In genomic region chr7:129635300-129636029, GRCh38 we compare ENCODE assay signal across 8 cellular contexts. TPM values are rescaled to one million over a fixed set of nuclear protein-coding genes. Genes with fewer than 3 reads are reported as not detected.
DNase-seq lines count a peak whose midpoint lies in the region; ATAC-seq and TF ChIP-seq lines count a peak whose summit lies in the region.

No MANE protein-coding gene starts in this region.

- no peaks in the 10 kb centered on the region for H3K27me3 ChIP-seq in endocrine pancreas (ENCODE audit: control insufficient read depth, insufficient read depth, low read length)

- no peak overlapping the region for H3K9ac ChIP-seq in endocrine pancreas (ENCODE audit: control insufficient read depth, insufficient read depth, low read length)

- H3K9me3 ChIP-seq in endocrine pancreas (ENCODE audit: control insufficient read depth, low read length): no peaks in the 10 kb centered on the region
- H3K9me3 ChIP-seq in mucosa of descending colon: no peaks in the 10 kb centered on the region

- TF ChIP-seq CTCF in AG10803 (conservative IDR thresholded peaks at IDR 0.05; ENCODE audit: low read length) (peak; percentile 95), mucosa of descending colon (IDR thresholded peaks at IDR 0.05) (peak; percentile 50)

- ATAC-seq in GM18868 (IDR thresholded peaks at IDR 0.05; ENCODE audit: unreplicated experiment): peak; percentile 72
- ATAC-seq in HG03565 (IDR thresholded peaks at IDR 0.05; ENCODE audit: unreplicated experiment): peak; percentile 53
- ATAC-seq in mucosa of descending colon: peak; percentile 86
- ATAC-seq in stimulated activated naive CD8-positive, alpha-beta T cell treated with anti-CD3 and anti-CD28 coated beads, Interleukin-15, Interleukin-2, amounts not matched to agents 100 U/mL and 50 U/mL, for 24 hours: peak; percentile 90

- peak; percentile 72 for DNase-seq in AG10803 (ENCODE audit: low read depth)
- DNase-seq in NOMO-1 (lab: John Stamatoyannopoulos, UW; ENCODE audit: unreplicated experiment in 2 of 2): peak; percentile 4 to 23
- DNase-seq in activated CD8-positive, alpha-beta memory T cell treated with anti-CD3 and anti-CD28 coated beads for 24 hours: peak; percentile 77
- DNase-seq in mucosa of descending colon: peak in 2 of 3 donors; percentile 43 to 84
- peak; percentile 65 for DNase-seq in stimulated activated naive CD8-positive, alpha-beta T cell treated with anti-CD3 and anti-CD28 coated beads, Interleukin-15, Interleukin-2, amounts not matched to agents 100 U/mL and 50 U/mL, for 24 hours

- H3K4me1 ChIP-seq in endocrine pancreas (ENCODE audit: control insufficient read depth, insufficient read depth, low read length): no peaks in the 10 kb centered on the region
- H3K4me1 ChIP-seq in mucosa of descending colon (ENCODE audit: low read depth): no peaks in the 10 kb centered on the region

- no peaks in the 10 kb centered on the region for H3K36me3 ChIP-seq in endocrine pancreas (ENCODE audit: control insufficient read depth, insufficient read depth, low read length)
- no peaks in the 10 kb centered on the region for H3K36me3 ChIP-seq in mucosa of descending colon (ENCODE audit: low read depth)

- intact Hi-C loops in mucosa of descending colon (cut with DNase I, micrococcal nuclease): no loop called here

- no peak overlapping the region for H3K4me3 ChIP-seq in AG10803 (ENCODE audit: low read length)
- peak overlapping the region; percentile 31 for H3K4me3 ChIP-seq in endocrine pancreas (ENCODE audit: control insufficient read depth, insufficient read depth, low read length)
- no peak overlapping the region for H3K4me3 ChIP-seq in mucosa of descending colon

RNA-seq across cellular contexts. Expression of gene NRF1, which starts 23.9 kb away (rescaled TPM):
- total RNA-seq in mucosa of descending colon: 10 to 100 TPM; 13.3 to 21.8 (median 17.4) TPM

Comparison
In these comparisons a context has a peak if more than half of its experiments do, and no peak if none do; other contexts are left out.
1. DNase-seq: peak in every context shown above with its lines; median percentile 77 in activated CD8-positive, alpha-beta memory T cell treated with anti-CD3 and anti-CD28 coated beads for 24 hours; 72 in AG10803; 65 in stimulated activated naive CD8-positive, alpha-beta T cell treated with anti-CD3 and anti-CD28 coated beads, Interleukin-15, Interleukin-2, amounts not matched to agents 100 U/mL and 50 U/mL, for 24 hours; 64 in mucosa of descending colon; 14 in NOMO-1.